29 cellular contexts compared by ENCODE assay signal in the genomic region with DNA sequence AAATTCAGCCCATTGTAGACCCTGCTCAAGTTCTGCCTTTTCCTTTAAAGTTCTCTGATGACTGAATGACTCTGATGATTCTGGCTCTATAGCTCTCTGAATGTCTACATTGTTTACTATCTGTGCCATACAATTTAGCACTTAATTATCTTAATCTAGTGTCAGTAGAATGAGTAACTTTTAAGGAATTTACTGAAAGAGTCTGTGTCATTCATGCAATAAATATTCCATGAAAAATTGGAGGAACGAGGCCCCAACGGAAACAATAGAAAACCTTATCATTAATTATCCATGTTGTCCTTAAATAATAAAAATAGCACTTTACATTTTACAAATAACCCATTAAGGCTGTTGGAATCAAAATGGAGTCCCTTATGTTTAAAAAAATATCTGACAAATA.
"Had no signal": no experiment of that assay in that cellular context is flagged by ENCODE, and none has a peak within 500 bp of the region (broad histone marks: within the 10 kb centered on the region; RNA-seq: fewer than 3 reads in every experiment).

No MANE protein-coding gene starts in this region.

- H3K27ac Mint-ChIP-seq: immature natural killer cell; memory B cell; naive thymus-derived CD8-positive, alpha-beta T cell; nephron; stimulated activated naive B cell treated with anti-CD40 and anti-IgM and Interleukin-4, amounts not matched to agents 10 μg/mL and 1 μg/mL and 100 μg/mL, for 72 hours had no signal

- H3K4me3 ChIP-seq: left lung, lower lobe of right lung, pancreas, prostate gland, skin epidermis, stomach, testis, thyroid gland, transverse colon, upper lobe of left lung had no signal

- H3K4me1 Mint-ChIP-seq: immature natural killer cell; memory B cell; naive thymus-derived CD8-positive, alpha-beta T cell; stimulated activated naive B cell treated with anti-CD40 and anti-IgM and Interleukin-4, amounts not matched to agents 10 μg/mL and 1 μg/mL and 100 μg/mL, for 72 hours had no signal

- ATAC-seq: left colon; left lung; lower lobe of right lung; naive thymus-derived CD8-positive, alpha-beta T cell; pancreas; right cardiac atrium; sciatic nerve; stimulated activated naive B cell treated with anti-CD40 and anti-IgM and Interleukin-4, amounts not matched to agents 10 μg/mL and 1 μg/mL and 100 μg/mL, for 72 hours; stimulated activated naive CD8-positive, alpha-beta T cell treated with anti-CD3 and anti-CD28 coated beads, Interleukin-15, Interleukin-2, amounts not matched to agents 100 U/mL and 50 U/mL, for 24 hours had no signal

- H3K36me3 Mint-ChIP-seq: immature natural killer cell; memory B cell; stimulated activated naive B cell treated with anti-CD40 and anti-IgM and Interleukin-4, amounts not matched to agents 10 μg/mL and 1 μg/mL and 100 μg/mL, for 72 hours had no signal

- H3K4me3 Mint-ChIP-seq: immature natural killer cell; memory B cell; naive thymus-derived CD8-positive, alpha-beta T cell; nephron; neural crest cell; stimulated activated naive B cell treated with anti-CD40 and anti-IgM and Interleukin-4, amounts not matched to agents 10 μg/mL and 1 μg/mL and 100 μg/mL, for 72 hours had no signal

- H3K9me3 Mint-ChIP-seq: memory B cell; naive thymus-derived CD8-positive, alpha-beta T cell; nephron; stimulated activated naive B cell treated with anti-CD40 and anti-IgM and Interleukin-4, amounts not matched to agents 10 μg/mL and 1 μg/mL and 100 μg/mL, for 72 hours had no signal

- H3K27me3 Mint-ChIP-seq: memory B cell; stimulated activated naive B cell treated with anti-CD40 and anti-IgM and Interleukin-4, amounts not matched to agents 10 μg/mL and 1 μg/mL and 100 μg/mL, for 72 hours had no signal

- DNase-seq: hypothalamus; immature natural killer cell; kidney; left colon; left lung; lower lobe of right lung; naive thymus-derived CD8-positive, alpha-beta T cell; nucleus accumbens; pancreas; posterior cingulate gyrus; retina; right cardiac atrium; stimulated activated CD4-positive, alpha-beta T cell treated with anti-CD3 and anti-CD28 coated beads, Interleukin-12 subunit alpha, Interleukin-12 subunit beta, amount 100 ng/mL, for 4 hours; stimulated activated CD4-positive, alpha-beta T cell treated with anti-CD3 and anti-CD28 coated beads, Interleukin-15, amount 100 ng/mL, for 24 hours; stimulated activated CD4-positive, alpha-beta T cell treated with anti-CD3 and anti-CD28 coated beads, Interleukin-2, amount 100 ng/mL, for 24 hours; stimulated activated CD4-positive, alpha-beta T cell treated with anti-CD3 and anti-CD28 coated beads, Interleukin-4, amount 100 ng/mL, for 1 hour; stimulated activated naive B cell treated with anti-CD40 and anti-IgM and Interleukin-4, amounts not matched to agents 10 μg/mL and 1 μg/mL and 100 μg/mL, for 72 hours; stimulated activated naive CD8-positive, alpha-beta T cell treated with anti-CD3 and anti-CD28 coated beads, Interleukin-15, Interleukin-2, amounts not matched to agents 100 U/mL and 50 U/mL, for 24 hours; stomach; testis; thyroid gland; transverse colon; upper lobe of left lung had no signal

- H3K27me3 ChIP-seq: left lung, pancreas, stomach, testis, thyroid gland, transverse colon, upper lobe of left lung had no signal

- H3K9me3 ChIP-seq: left lung, lower lobe of right lung, pancreas, prostate gland, stomach, testis, thyroid gland, transverse colon, upper lobe of left lung had no signal

- H3K36me3 ChIP-seq: left lung, lower lobe of right lung, pancreas, prostate gland, stomach, thyroid gland, transverse colon, upper lobe of left lung had no signal

- H3K27ac ChIP-seq: left lung, lower lobe of right lung, pancreas, prostate gland, skin epidermis, stomach, testis, thyroid gland, transverse colon, upper lobe of left lung had no signal

- H3K4me1 ChIP-seq: left lung, lower lobe of right lung, pancreas, prostate gland, stomach, testis, thyroid gland, transverse colon, upper lobe of left lung had no signal
